Comparison of ENCODE assay signal across 8 cellular contexts in the genomic region with DNA sequence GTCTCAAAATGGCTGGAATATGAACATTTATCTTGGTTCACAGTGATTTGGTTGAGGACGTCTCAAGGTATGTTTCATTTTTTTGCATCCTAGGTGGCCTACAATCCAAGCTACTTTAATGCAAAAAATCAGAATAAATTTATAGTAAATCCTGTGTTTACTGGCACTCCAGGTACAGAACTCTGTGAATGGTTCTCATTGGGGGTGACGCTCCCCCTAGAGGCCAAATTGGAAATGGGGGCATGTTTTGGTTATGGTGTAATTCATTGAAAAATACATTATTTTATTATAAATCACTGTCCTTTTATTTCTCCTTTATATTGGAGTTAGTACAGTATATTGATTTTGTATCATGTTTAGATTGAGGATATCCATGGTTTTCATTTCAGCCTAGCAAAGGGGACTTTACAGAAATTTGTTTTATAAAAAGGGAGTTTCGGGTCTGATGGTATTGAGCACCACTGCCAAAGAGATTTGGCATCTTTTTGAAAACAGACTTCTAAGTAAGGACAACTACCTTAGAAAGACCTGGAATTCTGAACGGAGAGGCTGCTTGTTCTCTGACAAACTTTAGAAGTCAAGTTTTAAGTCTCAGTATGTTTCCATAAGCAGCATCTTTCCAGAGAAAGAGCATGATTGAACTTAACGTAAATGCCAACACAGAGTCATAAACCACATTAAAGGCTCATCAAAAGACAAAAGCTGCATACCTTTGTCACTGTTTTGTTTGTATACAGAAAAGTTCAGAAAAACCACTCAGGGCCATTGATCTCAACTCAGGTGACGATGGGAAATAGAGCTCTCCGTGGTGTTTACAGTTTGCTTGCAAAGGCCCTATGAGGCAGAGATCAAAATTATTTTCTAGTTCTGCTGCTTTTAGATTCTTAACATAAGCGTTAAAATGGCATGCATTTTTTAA. TPM values are rescaled to one million over a fixed set of nuclear protein-coding genes. Genes with fewer than 3 reads are reported as not detected.
DNase-seq lines count a peak whose midpoint lies in the region; ATAC-seq and TF ChIP-seq lines count a peak whose summit lies in the region.

No MANE protein-coding gene starts in this region.

- H3K27ac Mint-ChIP-seq in immature natural killer cell, result no peak overlapping the region

- H3K27me3 Mint-ChIP-seq in immature natural killer cell (ENCODE audit: low read depth in 3 of 3), result peaks cover 0 to 2% (median 0%) of the 10 kb centered on the region in 3 donors

- peaks cover 0 to 2% of the 10 kb centered on the region in 2 donors for H3K4me1 Mint-ChIP-seq in immature natural killer cell

- no peak for TF ChIP-seq POLR2A in NB4 (IDR thresholded peaks at IDR 0.05; ENCODE audit: extremely low read depth, insufficient read length)

- no peaks in the 10 kb centered on the region for H3K9me3 Mint-ChIP-seq in immature natural killer cell

- ATAC-seq in GM21576 (IDR thresholded peaks at IDR 0.05; ENCODE audit: unreplicated experiment) (no peak), HG02623 (IDR thresholded peaks at IDR 0.05; ENCODE audit: unreplicated experiment) (no peak), GM21447 (IDR thresholded peaks at IDR 0.05; ENCODE audit: unreplicated experiment) (no peak)

- DNase-seq in ELR (ENCODE audit: low read depth), result peak; percentile 46
- peak; percentile 36 for DNase-seq in NB4 (ENCODE audit: low read depth)
- DNase-seq in activated T-helper 9 cell treated with anti-CD3 and anti-CD28 coated beads, Interleukin-2, amount 50 U/mL, for 16 hours (ENCODE audit: low read depth), result peak; percentile 13
- peak; percentile 16 to 35 (median 24) for DNase-seq in immature natural killer cell
- DNase-seq in superior temporal gyrus (ENCODE audit: extremely low spot score), result peak; percentile 11

- peak; percentile 55 for TF ChIP-seq CTCF in NB4 (IDR thresholded peaks at IDR 0.05; ENCODE audit: low read depth, low read length)

- H3K4me3 ChIP-seq in NB4 (ENCODE audit: low read depth, low read length), result no peak overlapping the region

- no peaks in the 10 kb centered on the region for H3K36me3 Mint-ChIP-seq in immature natural killer cell

- no peak overlapping the region for H3K4me3 Mint-ChIP-seq in immature natural killer cell

RNA-seq across cellular contexts. Expression of a gene that starts 19.4 kb away (rescaled TPM):
- 1 to 10 TPM; 2.9 to 4.9 (median 4.9) TPM for polyA plus RNA-seq in immature natural killer cell
